ENCODE assay signal across 8 cellular contexts in the genomic region with DNA sequence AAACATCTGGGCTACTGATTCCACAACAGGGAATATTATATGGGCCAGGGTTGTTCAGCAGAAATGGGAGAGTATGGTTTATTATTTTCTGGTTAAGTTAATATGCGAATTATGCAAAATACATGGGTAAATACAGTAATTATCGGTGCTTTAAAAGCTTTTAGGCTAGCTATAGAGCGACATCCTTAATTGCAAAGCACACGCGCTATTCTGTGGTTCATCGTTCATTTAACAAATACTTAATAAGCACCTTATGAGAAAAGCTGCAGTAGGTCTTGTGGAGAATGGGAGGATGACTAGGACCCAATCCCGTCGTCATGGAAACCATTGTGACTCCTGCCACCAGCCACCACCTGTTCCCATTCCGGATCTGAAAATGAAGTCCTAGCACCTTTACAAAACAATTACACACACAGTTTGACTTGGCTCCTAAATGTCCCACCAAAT. TPM values are rescaled to one million over a fixed set of nuclear protein-coding genes. Genes with fewer than 3 reads are reported as not detected.
DNase-seq lines count a peak whose midpoint lies in the region; ATAC-seq, FAIRE-seq and TF ChIP-seq lines count a peak whose summit lies in the region.

No MANE protein-coding gene starts in this region.

- peak overlapping the region; percentile 76 for H2BK120ac ChIP-seq in IMR-90 (ENCODE audit: low read depth, low read length)
- no peak overlapping the region for H2BK120ac ChIP-seq in H1 (replicated peaks; ENCODE audit: low read depth, low read length)

- peak overlapping the region; percentile 78 for H2AK5ac ChIP-seq in IMR-90 (ENCODE audit: low read depth, low read length)
- H2AK5ac ChIP-seq in H1 (ENCODE audit: low read depth, low read length) = no peak overlapping the region

- ATAC-seq in IMR-90 (ENCODE audit: low read depth) (no peak), natural killer cell (no peak), HG03565 (IDR thresholded peaks at IDR 0.05; ENCODE audit: unreplicated experiment) (no peak)

- dilution Hi-C loops in IMR-90 (cut with HindIII; ENCODE audit: low sequenced_read_pairs, unreplicated experiment) = no loop called here

- H3K23me2 ChIP-seq in H1 (ENCODE audit: low read depth, low read length) = no peaks in the 10 kb centered on the region

- H3K9me1 ChIP-seq in IMR-90 (ENCODE audit: insufficient read depth, low read length) = peaks cover 4% of the 10 kb centered on the region; the same call in 1 of the 2 replicates

- H3K4me1 ChIP-seq in IMR-90 (ENCODE audit: control insufficient read depth, insufficient read depth, low read length) (peaks cover 6% of the 10 kb centered on the region), H1 (replicated peaks in 1 of 4; ENCODE audit: control insufficient read depth in 3 of 4, insufficient read depth in 4 of 4, low read length in 3 of 4) (peaks cover 5 to 12% (median 7%) of the 10 kb centered on the region in 4 experiments; a peak in 6 of 7 replicates)

- CTCF ChIA-PET in IMR-90 (lab: Yijun Ruan, JAX) (interaction anchor here (0.6 kb wide), 1 partner anchor 22 kb away, joined by 3 read pairs; no protein-coding TSS in a partner anchor), H1 (lab: Charles Lee; ENCODE audit: partially characterized antibody) (interaction anchor here (0.8 to 1.4 kb wide), 5 partner anchors 12 to 169 kb away, joined by 3 to 4 read pairs (median 3); no protein-coding TSS in a partner anchor)

- H3K23ac ChIP-seq in IMR-90 (ENCODE audit: low read depth, low read length) (peak overlapping the region; percentile 43), H1 (ENCODE audit: insufficient read length) (no peak overlapping the region)

- TF ChIP-seq RAD21 in IMR-90 (IDR thresholded peaks at IDR 0.05; ENCODE audit: low read length) (no peak), H1 (IDR thresholded peaks at IDR 0.05 in 1 of 2, conservative IDR thresholded peaks at IDR 0.05 in 1 of 2; ENCODE audit: low read depth in 2 of 2, low read length in 2 of 2) (no peak)

- H2BK20ac ChIP-seq in IMR-90 (ENCODE audit: low read depth, low read length) = peak overlapping the region; percentile 22
- 0 out of 2 replicates have a peak overlapping the region, but pooled peaks have one; percentile 36 for H2BK20ac ChIP-seq in H1 (ENCODE audit: low read length)

- H2BK5ac ChIP-seq in IMR-90 (ENCODE audit: low read depth, low read length, poor library complexity, severe bottlenecking) (peak overlapping the region; percentile 89), H1 (ENCODE audit: low read depth, low read length) (peak overlapping the region; percentile 2; the same call in 1 of the 2 replicates)

- H2AK9ac ChIP-seq in IMR-90 (replicated peaks; ENCODE audit: low read depth, low read length, poor library complexity) = peak overlapping the region; percentile 33

- TF ChIP-seq EP300 in H1 (IDR thresholded peaks at IDR 0.05; ENCODE audit: borderline replicate concordance in 1 of 2, low read depth in 2 of 2, low read length in 2 of 2) = no peak

- no peaks in the 10 kb centered on the region for H3K36me3 ChIP-seq in IMR-90 (ENCODE audit: control insufficient read depth, insufficient read depth, low read length)
- H3K36me3 ChIP-seq in H1 (ENCODE audit: control insufficient read depth in 2 of 4, insufficient read depth in 4 of 4, low read length in 3 of 4) = no peaks in the 10 kb centered on the region

- H4K20me1 ChIP-seq in IMR-90 (ENCODE audit: insufficient read depth, low read length) = no peaks in the 10 kb centered on the region
- no peaks in the 10 kb centered on the region for H4K20me1 ChIP-seq in H1 (replicated peaks in 1 of 2; ENCODE audit: control insufficient read depth in 1 of 2, insufficient read depth in 2 of 2, low read length in 2 of 2)

- H4K5ac ChIP-seq in IMR-90 (ENCODE audit: low read depth, low read length) (peak overlapping the region; percentile 93), H1 (ENCODE audit: insufficient read length, low read depth, low read length) (peak overlapping the region; percentile 89)

- H2BK15ac ChIP-seq in IMR-90 (ENCODE audit: low read depth, low read length) (peak overlapping the region; percentile 73; the same call in 2 of the 3 replicates), H1 (ENCODE audit: low read length) (no peak overlapping the region)

- POLR2A ChIA-PET in IMR-90 (lab: Charles Lee; ENCODE audit: unreplicated experiment) = no interaction called here
- POLR2A ChIA-PET in H1 (lab: Charles Lee; ENCODE audit: partially characterized antibody) = interaction anchor here (0.9 to 2.5 kb wide), 6 partner anchors 11 to 236 kb away, joined by 3 to 12 read pairs (median 5); a partner anchor contains a TSS

- peak overlapping the region; percentile 31; the same call in 1 of the 2 replicates for H2BK12ac ChIP-seq in H1 (ENCODE audit: low read depth, low read length)

- peak overlapping the region; percentile 73 for H3K18ac ChIP-seq in IMR-90 (ENCODE audit: low read depth, low read length)
- H3K18ac ChIP-seq in H1 (ENCODE audit: extremely low read depth, low read length) = peak overlapping the region; percentile 74; the same call in 1 of the 2 replicates

- H3K4me2 ChIP-seq in IMR-90 (ENCODE audit: low read depth, low read length) (peak overlapping the region; percentile 95), H1 (ENCODE audit: insufficient read depth in 1 of 2, low read depth in 2 of 2, low read length in 2 of 2) (peak overlapping the region; percentile 62 to 74)

- TF ChIP-seq POLR2A in IMR-90 (IDR thresholded peaks at IDR 0.05; ENCODE audit: low read depth, low read length) = no peak
- TF ChIP-seq POLR2A in H1 (IDR thresholded peaks at IDR 0.05; ENCODE audit: control extremely low read depth in 1 of 2, low read depth in 2 of 2, low read length in 2 of 2) = no peak

- H3K56ac ChIP-seq in IMR-90 (ENCODE audit: extremely low read depth, insufficient read depth, low read length) = peak overlapping the region; percentile 78
- H3K56ac ChIP-seq in H1 (replicated peaks; ENCODE audit: insufficient read length, low read depth, low read length) = no peak overlapping the region

- 10% methylated on average over 2 of the region's 9 CpGs; no CpG with 5 or more reads in 1 of the 2 experiments for WGBS in IMR-90 (ENCODE audit: extremely low coverage in 2 of 2, insufficient read length in 1 of 2), 2 experiments
- 3% methylated on average over 9 of the region's 9 CpGs; no CpG with 5 or more reads in 1 of the 2 experiments for WGBS in H1 (ENCODE audit: extremely low coverage in 1 of 2, insufficient coverage in 1 of 2, insufficient read length in 1 of 2, insufficient replicate concordance in 2 of 2, low coverage in 1 of 2, low lambda C conversion rate in 2 of 2, missing lambda C conversion rate in 1 of 2), 2 experiments

- H3K4me1 Mint-ChIP-seq in CD14-positive monocyte (peaks cover 16% of the 10 kb centered on the region), natural killer cell (peaks cover 15 to 22% of the 10 kb centered on the region in 2 donors)

- peaks cover 2 to 5% (median 2%) of the 10 kb centered on the region in 3 donors for H3K27me3 Mint-ChIP-seq in CD14-positive monocyte (ENCODE audit: low read depth in 3 of 3)
- H3K27me3 Mint-ChIP-seq in natural killer cell (ENCODE audit: low read depth in 2 of 2) = no peaks in the 10 kb centered on the region

- H3K9ac ChIP-seq in IMR-90 (ENCODE audit: low read depth, low read length) (peak overlapping the region; percentile 57), H1 (replicated peaks in 1 of 4; ENCODE audit: extremely low read depth in 1 of 4, low read depth in 3 of 4, low read length in 3 of 4) (peak overlapping the region in 3 of 4 experiments; percentile 9 to 60 (median 53); a peak in 6 of 7 replicates)

- no peak for DNase-seq in CD14-positive monocyte (ENCODE audit: low spot score)
- DNase-seq in IMR-90 = peak; percentile 12
- peak; percentile 50 for DNase-seq in RPMI7951 (ENCODE audit: low read depth)
- no peak for DNase-seq in H1 (ENCODE audit: low read depth in 1 of 2, low spot score in 2 of 2)
- no peak for DNase-seq in natural killer cell
- no peak for DNase-seq in stimulated activated CD4-positive, alpha-beta T cell treated with anti-CD3 and anti-CD28 coated beads, Interleukin-15, amount 100 ng/mL, for 24 hours
- DNase-seq in activated effector memory CD4-positive, alpha-beta T cell treated with anti-CD3 and anti-CD28 coated beads, Interleukin-2, amount 50 U/mL, for 16 hours = no peak

- H3K27ac Mint-ChIP-seq in CD14-positive monocyte (peak overlapping the region in 6 of 7 donors; percentile 33 to 96 (median 82)), natural killer cell (peak overlapping the region; percentile 92 to 93)

- no peaks in the 10 kb centered on the region for H3K9me3 ChIP-seq in IMR-90 (ENCODE audit: control insufficient read depth, insufficient read depth, low read length)
- no peaks in the 10 kb centered on the region for H3K9me3 ChIP-seq in H1 (ENCODE audit: insufficient read depth in 2 of 2, low read depth in 1 of 2, low read length in 1 of 2)

- in situ Hi-C loops in IMR-90 (cut with MboI; ENCODE audit: low sequenced_read_pairs) = no loop called here

- intact Hi-C loops in CD14-positive monocyte (cut with micrococcal nuclease) = no loop called here
- intact Hi-C loops in IMR-90 (cut with micrococcal nuclease) = loop anchor here (5.0 kb wide), 3 partner anchors 46 to 199 kb away; no protein-coding TSS in a partner anchor
- intact Hi-C loops in natural killer cell (cut with micrococcal nuclease) = no loop called here

- H3K9me3 Mint-ChIP-seq in CD14-positive monocyte (peaks cover 0 to 2% (median 0%) of the 10 kb centered on the region in 7 donors), natural killer cell (no peaks in the 10 kb centered on the region)

- H4K8ac ChIP-seq in IMR-90 (ENCODE audit: low read depth in 2 of 2, low read length in 2 of 2) (peak overlapping the region; percentile 93 to 98), H1 (ENCODE audit: extremely low read depth, insufficient read depth, low read length) (no peak overlapping the region)

- peak overlapping the region; percentile 58 for H3K27ac ChIP-seq in IMR-90 (ENCODE audit: insufficient read depth, low read length)
- peak overlapping the region; percentile 65 for H3K27ac ChIP-seq in H1 (ENCODE audit: low read depth, low read length)

- TF ChIP-seq CTCF in CD14-positive monocyte (IDR thresholded peaks at IDR 0.05) = no peak
- no peak for TF ChIP-seq CTCF in IMR-90 (conservative IDR thresholded peaks at IDR 0.05; ENCODE audit: low read depth, low read length)
- no peak for TF ChIP-seq CTCF in H1 (IDR thresholded peaks at IDR 0.05; ENCODE audit: control extremely low read depth in 1 of 3, insufficient read depth in 1 of 3, low read depth in 1 of 3, low read length in 3 of 3)
- TF ChIP-seq CTCF in natural killer cell (IDR thresholded peaks at IDR 0.05) = no peak

- no peaks in the 10 kb centered on the region for H3K79me2 ChIP-seq in H1 (ENCODE audit: control insufficient read depth in 1 of 2, insufficient read depth in 2 of 2, low read length in 2 of 2)

- H3K4me3 ChIP-seq in IMR-90 (ENCODE audit: insufficient read depth, low read depth, low read length) (peak overlapping the region; percentile 52), H1 (ENCODE audit: extremely low read depth in 1 of 4, insufficient read depth in 2 of 4, low read depth in 3 of 4, low read length in 4 of 4) (peak overlapping the region; percentile 33 to 76 (median 36))

- H2AFZ ChIP-seq in IMR-90 (replicated peaks; ENCODE audit: low read length, poor library complexity) = peak overlapping the region; percentile 71
- peak overlapping the region; percentile 51 for H2AFZ ChIP-seq in H1 (ENCODE audit: low read length)

- H3K79me1 ChIP-seq in IMR-90 (ENCODE audit: low read depth in 1 of 2, low read length in 2 of 2) (peaks cover 13 to 37% of the 10 kb centered on the region in 2 experiments), H1 (ENCODE audit: low read depth, low read length) (no peaks in the 10 kb centered on the region)

- H3K36me3 Mint-ChIP-seq in CD14-positive monocyte (no peaks in the 10 kb centered on the region), natural killer cell (no peaks in the 10 kb centered on the region)

- no TSS peak for BruUV-seq in IMR-90 (replicated peaks; lab: Mats Ljungman, UMichigan)

- H3K4me3 Mint-ChIP-seq in CD14-positive monocyte = peak overlapping the region; percentile 96 to 99
- H3K4me3 Mint-ChIP-seq in natural killer cell = peak overlapping the region; percentile 100

- FAIRE-seq in H1 (lab: Jason Lieb, UNC) = no peak

- H3K4ac ChIP-seq in IMR-90 (ENCODE audit: low read depth, low read length) (peak overlapping the region; percentile 78), H1 (replicated peaks; ENCODE audit: insufficient read length, low read depth, low read length) (no peak overlapping the region)

- H4K91ac ChIP-seq in IMR-90 (ENCODE audit: insufficient read depth, low read depth, low read length) (peak overlapping the region; percentile 81), H1 (replicated peaks; ENCODE audit: insufficient read length, low read length) (peak overlapping the region; percentile 75)

- H3K14ac ChIP-seq in IMR-90 (replicated peaks; ENCODE audit: low read depth, low read length) (peak overlapping the region; percentile 89), H1 (ENCODE audit: insufficient read length) (no peak overlapping the region)

- H3K27me3 ChIP-seq in IMR-90 (ENCODE audit: control insufficient read depth, insufficient read depth, low read length) (no peaks in the 10 kb centered on the region), H1 (replicated peaks in 1 of 4; ENCODE audit: control insufficient read depth in 3 of 4, extremely low read depth in 1 of 4, insufficient read depth in 3 of 4, low read length in 3 of 4) (no peaks in the 10 kb centered on the region; a peak in 1 of 7 replicates)

RNA-seq across cellular contexts. Expression of a gene that starts 0.6 kb away (rescaled TPM):
- 1 to 10 TPM; 7.2 to 8.5 TPM for polyA plus RNA-seq in CD14-positive monocyte
- total RNA-seq in IMR-90 (2012; rRNA removed) = 11.1 and 12.2 TPM in 2 replicates
- 18.8 and 21.9 TPM in 2 replicates for polyA plus RNA-seq in IMR-90 (2012; rRNA removed)
- 7.3 and 13.0 TPM in 2 replicates for polyA plus RNA-seq in IMR-90 (2012; cell fraction: cytosol; rRNA removed)
- polyA plus RNA-seq in IMR-90 (2012; cell fraction: nucleus; rRNA removed; ENCODE audit: low replicate concordance) = 6.4 and 16.9 TPM in 2 replicates
- 27.2 and 36.8 TPM in 2 replicates for total RNA-seq in RPMI7951 (2014; rRNA removed; shearing (Covaris generic))
- total RNA-seq in H1 (2021; fragmentation: NEBNext Ultra II Directional; extraction: Animal tissue kit (Norgen Biotek cat#: 25700)) = 12.8 and 13.3 TPM in 2 replicates
- 8.2 and 9.3 TPM in 2 replicates for polyA plus RNA-seq in H1 (2011; rRNA removed)
- 10.5 TPM for polyA plus RNA-seq in H1 (2011; cell fraction: cytosol; rRNA removed)
- polyA plus RNA-seq in H1 (2011; cell fraction: nucleus; rRNA removed) = 9.2 TPM
- 9.1 to 11.0 TPM (median 10.1 TPM) in 4 replicates for polyA plus RNA-seq in H1 (2012, experiment 1 of 2)
- 2.8 TPM for polyA plus RNA-seq in H1 (2012, experiment 2 of 2)
- 10.7 TPM for polyA plus RNA-seq in H1 (2013, experiment 1 of 2)
- polyA plus RNA-seq in H1 (2013, experiment 2 of 2) = 11.5 TPM
- 13.1 and 18.0 TPM in 2 replicates for polyA minus RNA-seq in H1 (2011; rRNA and poly(A)+ RNA removed)
- 10.3 TPM for polyA minus RNA-seq in H1 (2011; cell fraction: cytosol; rRNA and poly(A)+ RNA removed)
- 11.0 TPM for polyA minus RNA-seq in H1 (2011; cell fraction: nucleus; rRNA and poly(A)+ RNA removed)
- total RNA-seq in natural killer cell = 10 to 100 TPM in 2 of 3 donors, 1 to 10 TPM in 1; 8.7 to 14.2 (median 11.2) TPM

RNA-seq across cellular contexts. Expression of a gene that starts 50.5 kb away (rescaled TPM):
- polyA plus RNA-seq in CD14-positive monocyte (1 to 10 TPM; 1.8 to 3.1 TPM), IMR-90 (2012; rRNA removed) (167 and 219 TPM in 2 replicates), H1 (2011; rRNA removed) (152 and 176 TPM in 2 replicates)
- total RNA-seq in IMR-90 (2012; rRNA removed) (231 and 317 TPM in 2 replicates), natural killer cell (1 to 10 TPM in 1 of 3 donors, under 1 TPM in 2; 0.55 to 2.2 (median 0.70) TPM)
- polyA plus RNA-seq in IMR-90 (2012; cell fraction: cytosol; rRNA removed) = 78.0 and 110 TPM in 2 replicates
- 35.5 and 127 TPM in 2 replicates for polyA plus RNA-seq in IMR-90 (2012; cell fraction: nucleus; rRNA removed; ENCODE audit: low replicate concordance)
- 21.5 and 22.6 TPM in 2 replicates for total RNA-seq in RPMI7951 (2014; rRNA removed; shearing (Covaris generic))
- 269 and 283 TPM in 2 replicates for total RNA-seq in H1 (2021; fragmentation: NEBNext Ultra II Directional; extraction: Animal tissue kit (Norgen Biotek cat#: 25700))
- 145 TPM for polyA plus RNA-seq in H1 (2011; cell fraction: cytosol; rRNA removed)
- polyA plus RNA-seq in H1 (2011; cell fraction: nucleus; rRNA removed) = 106 TPM
- polyA plus RNA-seq in H1 (2012, experiment 1 of 2) = 142 to 251 TPM (median 183 TPM) in 4 replicates
- 36.0 TPM for polyA plus RNA-seq in H1 (2012, experiment 2 of 2)
- polyA plus RNA-seq in H1 (2013, experiment 1 of 2) = 137 TPM
- polyA plus RNA-seq in H1 (2013, experiment 2 of 2) = 152 TPM
- 452 and 550 TPM in 2 replicates for polyA minus RNA-seq in H1 (2011; rRNA and poly(A)+ RNA removed)
- 148 TPM for polyA minus RNA-seq in H1 (2011; cell fraction: cytosol; rRNA and poly(A)+ RNA removed)
- 213 TPM for polyA minus RNA-seq in H1 (2011; cell fraction: nucleus; rRNA and poly(A)+ RNA removed)

Comparison
In these comparisons a context has a peak if more than half of its experiments do, and no peak if none do; other contexts are left out.
1. DNase-seq: peak in IMR-90 (single experiment) and RPMI7951 (single experiment); none in CD14-positive monocyte (single experiment), H1 (0 of 2), natural killer cell (single experiment), stimulated activated CD4-positive, alpha-beta T cell treated with anti-CD3 and anti-CD28 coated beads, Interleukin-15, amount 100 ng/mL, for 24 hours (single experiment) and activated effector memory CD4-positive, alpha-beta T cell treated with anti-CD3 and anti-CD28 coated beads, Interleukin-2, amount 50 U/mL, for 16 hours (single experiment).